28 cellular contexts compared by ENCODE assay signal in the genomic region with DNA sequence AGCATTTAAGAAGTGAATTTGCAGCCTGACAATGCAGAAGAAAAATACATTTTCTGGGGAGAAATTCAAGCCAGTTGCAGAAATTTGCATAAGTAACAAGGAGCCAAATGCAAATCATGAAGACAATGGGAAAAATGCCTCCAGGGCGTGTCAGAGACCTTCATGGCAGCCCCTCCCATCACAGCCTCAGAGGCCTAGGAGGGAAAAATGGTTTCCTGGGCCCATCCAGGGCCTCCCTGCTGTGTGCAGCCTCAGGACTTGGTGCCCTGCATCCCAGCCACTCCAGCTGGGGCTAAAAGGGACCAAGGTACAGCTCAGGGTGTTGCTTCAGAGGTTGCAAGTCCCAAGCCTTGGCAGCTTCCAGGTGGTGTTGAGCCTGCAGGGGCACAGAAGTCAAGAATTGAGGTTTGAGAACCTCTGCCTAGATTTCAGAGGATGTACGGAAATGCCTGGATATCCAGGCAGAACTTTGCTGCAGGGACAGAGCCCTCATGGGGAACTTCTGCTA.
"Had no signal": no experiment of that assay in that cellular context is flagged by ENCODE, and none has a peak within 500 bp of the region (broad histone marks: within the 10 kb centered on the region; RNA-seq: fewer than 3 reads in every experiment).

No MANE protein-coding gene starts in this region.

- H3K36me3 Mint-ChIP-seq: stimulated activated memory B cell treated with anti-CD40 and anti-IgM and Interleukin-4, amounts not matched to agents 10 μg/mL and 1 μg/mL and 100 μg/mL, for 72 hours; type B pancreatic cell had no signal

- H3K27ac Mint-ChIP-seq: natural killer cell treated with Interleukin-12 subunit alpha and Interleukin-12 subunit beta and Interleukin-15 and Interleukin-18, amount 100 ng/mL, for 72 hours; stimulated activated memory B cell treated with anti-CD40 and anti-IgM and Interleukin-4, amounts not matched to agents 10 μg/mL and 1 μg/mL and 100 μg/mL, for 72 hours; stimulated activated naive CD8-positive, alpha-beta T cell treated with anti-CD3 and anti-CD28 coated beads, Interleukin-15, amount 100 ng/mL, for 72 hours; type B pancreatic cell had no signal

- H3K4me2 ChIP-seq: smooth muscle cell had no signal

- H3K4me3 ChIP-seq: left lung, lower lobe of right lung, mucosa of descending colon, pancreas, prostate gland, smooth muscle cell, tibial nerve, uterus had no signal

- H3K27me3 Mint-ChIP-seq: stimulated activated naive CD8-positive, alpha-beta T cell treated with anti-CD3 and anti-CD28 coated beads, Interleukin-15, amount 100 ng/mL, for 72 hours; type B pancreatic cell had no signal

- ATAC-seq: left colon; left lung; lower lobe of right lung; mucosa of descending colon; naive thymus-derived CD4-positive, alpha-beta T cell; natural killer cell treated with Interleukin-12 subunit alpha and Interleukin-12 subunit beta and Interleukin-15 and Interleukin-18, amount 100 ng/mL, for 72 hours; pancreas; right cardiac atrium; stimulated activated memory B cell treated with anti-CD40 and anti-IgM and Interleukin-4, amounts not matched to agents 10 μg/mL and 1 μg/mL and 100 μg/mL, for 72 hours; stimulated activated naive CD8-positive, alpha-beta T cell treated with anti-CD3 and anti-CD28 coated beads, Interleukin-15, amount 100 ng/mL, for 72 hours had no signal

- H3K9me3 ChIP-seq: lower lobe of right lung, mucosa of descending colon, pancreas, prostate gland, tibial nerve, uterus had no signal

- H3K4me1 ChIP-seq: pancreas, uterus had no signal

- H3K27me3 ChIP-seq: left lung, pancreas, tibial nerve, uterus had no signal

- H3K9me3 Mint-ChIP-seq: natural killer cell treated with Interleukin-12 subunit alpha and Interleukin-12 subunit beta and Interleukin-15 and Interleukin-18, amount 100 ng/mL, for 72 hours; type B pancreatic cell had no signal

- H3K4me3 Mint-ChIP-seq: natural killer cell treated with Interleukin-12 subunit alpha and Interleukin-12 subunit beta and Interleukin-15 and Interleukin-18, amount 100 ng/mL, for 72 hours; stimulated activated memory B cell treated with anti-CD40 and anti-IgM and Interleukin-4, amounts not matched to agents 10 μg/mL and 1 μg/mL and 100 μg/mL, for 72 hours; stimulated activated naive CD8-positive, alpha-beta T cell treated with anti-CD3 and anti-CD28 coated beads, Interleukin-15, amount 100 ng/mL, for 72 hours; type B pancreatic cell had no signal

- DNase-seq: hypothalamus; islet precursor cell; left colon; left lung; lower lobe of right lung; mammary epithelial cell; mesenchymal stem cell; midbrain; mucosa of descending colon; naive thymus-derived CD4-positive, alpha-beta T cell; pancreas; posterior cingulate gyrus; retina; right cardiac atrium; stimulated activated CD4-positive, alpha-beta T cell treated with anti-CD3 and anti-CD28 coated beads, Interleukin-1b, Interleukin-23, amount 100 ng/mL, for 48 hours; stimulated activated CD4-positive, alpha-beta T cell treated with anti-CD3 and anti-CD28 coated beads, Interleukin-2, amount 100 ng/mL, for 48 hours; stimulated activated CD4-positive, alpha-beta T cell treated with anti-CD3 and anti-CD28 coated beads, Interleukin-4, amount 100 ng/mL, for 4 hours; stimulated activated CD8-positive, alpha-beta memory T cell treated with anti-CD3 and anti-CD28 coated beads, Interleukin-4, amount 100 ng/mL, for 48 hours; stimulated activated naive CD4-positive, alpha-beta T cell treated with Interleukin-2 at 50 U/mL for 16 hours; stimulated activated naive CD8-positive, alpha-beta T cell treated with anti-CD3 and anti-CD28 coated beads, Interleukin-15, amount 100 ng/mL, for 72 hours; substantia nigra; uterus had no signal

- H3K27ac ChIP-seq: left lung, lower lobe of right lung, pancreas, prostate gland, tibial nerve, uterus had no signal

- H3K36me3 ChIP-seq: left lung, lower lobe of right lung, pancreas, prostate gland, uterus had no signal
